Comparison of ENCODE assay signal across 25 cellular contexts in genomic region chr12:119410396-119410795, GRCh38.
"Had no signal": no experiment of that assay in that cellular context is flagged by ENCODE, and none has a peak within 500 bp of the region (broad histone marks: within the 10 kb centered on the region; RNA-seq: fewer than 3 reads in every experiment).

No MANE protein-coding gene starts in this region.

- H3K27me3 ChIP-seq: dorsolateral prefrontal cortex, right atrium auricular region, uterus had no signal

- H3K4me1 Mint-ChIP-seq: activated CD4-positive, alpha-beta T cell treated with anti-CD3 and anti-CD28 coated beads, Interleukin-2, amount 10 ng/mL, durations not matched to agents 7 days and 5 days; activated naive CD4-positive, alpha-beta T cell treated with anti-CD3 and anti-CD28 coated beads, Interleukin-2, amount 10 ng/mL, durations not matched to agents 7 days and 5 days; activated naive CD8-positive, alpha-beta T cell treated with anti-CD3 and anti-CD28 coated beads, Interleukin-2, amount 50 U/mL, for 24 hours; nephron had no signal

- H3K9me3 ChIP-seq: right atrium auricular region, tibial artery, uterus had no signal

- DNase-seq: activated CD4-positive, alpha-beta T cell treated with anti-CD3 and anti-CD28 coated beads, Interleukin-2, amount 10 ng/mL, durations not matched to agents 7 days and 5 days; activated CD8-positive, alpha-beta T cell treated with anti-CD3 and anti-CD28 coated beads, Interleukin-2, amount 10 ng/mL, durations not matched to agents 7 days and 5 days; activated naive CD4-positive, alpha-beta T cell treated with anti-CD3 and anti-CD28 coated beads, Interleukin-2, amount 10 ng/mL, durations not matched to agents 7 days and 5 days; activated naive CD8-positive, alpha-beta T cell treated with anti-CD3 and anti-CD28 coated beads, Interleukin-2, amount 50 U/mL, for 24 hours; activated T-cell treated with anti-CD3 and anti-CD28 coated beads, Interleukin-2, amount 50 U/mL, for 24 hours; anterior cingulate cortex; central memory CD4-positive, alpha-beta T cell; dorsolateral prefrontal cortex; head of caudate nucleus; left colon; midbrain; nucleus accumbens; posterior cingulate gyrus; stimulated activated naive CD8-positive, alpha-beta T cell treated with anti-CD3 and anti-CD28 coated beads, Interleukin-15, Interleukin-2, amounts not matched to agents 100 U/mL and 50 U/mL, for 24 hours; substantia nigra; T-helper 1 cell; T-helper 9 cell; tibial artery; uterus had no signal

- H3K4me1 ChIP-seq: tibial artery, uterus had no signal

- H3K27ac ChIP-seq: dorsolateral prefrontal cortex, right atrium auricular region, skin epidermis, tibial artery, uterus had no signal

- H3K27ac Mint-ChIP-seq: activated CD4-positive, alpha-beta T cell treated with anti-CD3 and anti-CD28 coated beads, Interleukin-2, amount 10 ng/mL, durations not matched to agents 7 days and 5 days; activated CD8-positive, alpha-beta T cell treated with anti-CD3 and anti-CD28 coated beads, Interleukin-2, amount 10 ng/mL, durations not matched to agents 7 days and 5 days; activated naive CD4-positive, alpha-beta T cell treated with anti-CD3 and anti-CD28 coated beads, Interleukin-2, amount 10 ng/mL, durations not matched to agents 7 days and 5 days; activated naive CD8-positive, alpha-beta T cell treated with anti-CD3 and anti-CD28 coated beads, Interleukin-2, amount 50 U/mL, for 24 hours; activated T-cell treated with anti-CD3 and anti-CD28 coated beads, Interleukin-2, amount 50 U/mL, for 24 hours; activated T-helper 2 cell treated with anti-CD3 and anti-CD28 coated beads, Interferon-gamma antibody, Interleukin-2, Interleukin-4, amounts not matched to agents 10 μg/mL and 5 μg/mL and 100 μg/mL, durations not matched to agents 14 hours and 24 hours and 36 hours; brain; nephron had no signal

- H3K36me3 Mint-ChIP-seq: activated naive CD4-positive, alpha-beta T cell treated with anti-CD3 and anti-CD28 coated beads, Interleukin-2, amount 10 ng/mL, durations not matched to agents 7 days and 5 days; brain had no signal

- H3K4me3 Mint-ChIP-seq: activated CD4-positive, alpha-beta T cell treated with anti-CD3 and anti-CD28 coated beads, Interleukin-2, amount 10 ng/mL, durations not matched to agents 7 days and 5 days; activated CD8-positive, alpha-beta T cell treated with anti-CD3 and anti-CD28 coated beads, Interleukin-2, amount 10 ng/mL, durations not matched to agents 7 days and 5 days; activated naive CD4-positive, alpha-beta T cell treated with anti-CD3 and anti-CD28 coated beads, Interleukin-2, amount 10 ng/mL, durations not matched to agents 7 days and 5 days; activated naive CD8-positive, alpha-beta T cell treated with anti-CD3 and anti-CD28 coated beads, Interleukin-2, amount 50 U/mL, for 24 hours; activated T-cell treated with anti-CD3 and anti-CD28 coated beads, Interleukin-2, amount 50 U/mL, for 24 hours; brain; nephron had no signal

- H3K9me3 Mint-ChIP-seq: activated CD4-positive, alpha-beta T cell treated with anti-CD3 and anti-CD28 coated beads, Interleukin-2, amount 10 ng/mL, durations not matched to agents 7 days and 5 days; activated naive CD4-positive, alpha-beta T cell treated with anti-CD3 and anti-CD28 coated beads, Interleukin-2, amount 10 ng/mL, durations not matched to agents 7 days and 5 days; activated naive CD8-positive, alpha-beta T cell treated with anti-CD3 and anti-CD28 coated beads, Interleukin-2, amount 50 U/mL, for 24 hours; activated T-cell treated with anti-CD3 and anti-CD28 coated beads, Interleukin-2, amount 50 U/mL, for 24 hours; activated T-helper 2 cell treated with anti-CD3 and anti-CD28 coated beads, Interferon-gamma antibody, Interleukin-2, Interleukin-4, amounts not matched to agents 10 μg/mL and 5 μg/mL and 100 μg/mL, durations not matched to agents 14 hours and 24 hours and 36 hours; brain; nephron had no signal

- H3K27me3 Mint-ChIP-seq: activated naive CD4-positive, alpha-beta T cell treated with anti-CD3 and anti-CD28 coated beads, Interleukin-2, amount 10 ng/mL, durations not matched to agents 7 days and 5 days had no signal

- ATAC-seq: activated CD8-positive, alpha-beta T cell treated with anti-CD3 and anti-CD28 coated beads, Interleukin-2, amount 10 ng/mL, durations not matched to agents 7 days and 5 days; activated naive CD8-positive, alpha-beta T cell treated with anti-CD3 and anti-CD28 coated beads, Interleukin-2, amount 50 U/mL, for 24 hours; left colon; stimulated activated naive CD8-positive, alpha-beta T cell treated with anti-CD3 and anti-CD28 coated beads, Interleukin-15, Interleukin-2, amounts not matched to agents 100 U/mL and 50 U/mL, for 24 hours had no signal

- H3K4me3 ChIP-seq: dorsolateral prefrontal cortex, lung, right atrium auricular region, skin epidermis, tibial artery, uterus had no signal

- H3K36me3 ChIP-seq: right atrium auricular region, tibial artery, uterus had no signal
